Comparison of ENCODE assay signal across 11 cellular contexts in the genomic region with DNA sequence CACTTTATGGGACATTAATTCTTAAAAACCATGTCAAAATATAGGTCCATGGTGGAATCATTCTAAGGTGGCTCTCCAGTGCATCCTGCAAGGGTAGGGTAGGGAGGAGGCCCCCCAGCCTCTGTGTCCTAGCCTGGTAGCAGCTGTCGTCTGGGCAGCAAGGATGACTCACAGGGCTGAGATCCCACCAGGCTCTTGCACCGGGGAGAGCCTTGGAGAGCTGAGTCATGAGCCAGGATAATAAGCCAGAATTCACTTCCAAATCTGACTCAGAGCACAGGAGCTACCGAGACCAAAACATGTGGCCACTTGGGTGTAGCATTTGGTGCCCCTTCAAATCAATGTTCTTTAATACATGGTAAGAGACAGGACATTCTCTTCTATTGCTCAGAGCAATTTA.
DNase-seq lines count a peak whose midpoint lies in the region; ATAC-seq and TF ChIP-seq lines count a peak whose summit lies in the region.
"Had no signal": no experiment of that assay in that cellular context is flagged by ENCODE, and none has a peak within 500 bp of the region (broad histone marks: within the 10 kb centered on the region; RNA-seq: fewer than 3 reads in every experiment).

No MANE protein-coding gene starts in this region.

- H3K36me3 Mint-ChIP-seq in activated T-cell treated with anti-CD3 and anti-CD28 coated beads, Interleukin-2, amount 50 U/mL, for 72 hours (ENCODE audit: insufficient read depth in 2 of 2): no peaks in the 10 kb centered on the region
- H3K36me3 Mint-ChIP-seq: CD8-positive, alpha-beta memory T cell had no signal

- H3K27me3 Mint-ChIP-seq in activated T-cell treated with anti-CD3 and anti-CD28 coated beads, Interleukin-2, amount 50 U/mL, for 72 hours (ENCODE audit: low read depth): no peaks in the 10 kb centered on the region
- H3K27me3 Mint-ChIP-seq: CD8-positive, alpha-beta memory T cell had no signal

- no peak overlapping the region for H3K4me3 ChIP-seq in AG10803 (ENCODE audit: low read length)
- H3K4me3 ChIP-seq: skin epidermis had no signal

- no peak for TF ChIP-seq CTCF in AG10803 (conservative IDR thresholded peaks at IDR 0.05; ENCODE audit: low read length)

- H3K9me3 Mint-ChIP-seq in activated T-cell treated with anti-CD3 and anti-CD28 coated beads, Interleukin-2, amount 50 U/mL, for 72 hours: peaks cover 0 to 4% of the 10 kb centered on the region in 2 donors

- no peaks in the 10 kb centered on the region for H3K4me1 Mint-ChIP-seq in activated T-cell treated with anti-CD3 and anti-CD28 coated beads, Interleukin-2, amount 50 U/mL, for 72 hours (ENCODE audit: low read depth)
- H3K4me1 Mint-ChIP-seq: CD8-positive, alpha-beta memory T cell had no signal

- no peak overlapping the region for H3K4me3 Mint-ChIP-seq in activated T-cell treated with anti-CD3 and anti-CD28 coated beads, Interleukin-2, amount 50 U/mL, for 72 hours
- H3K4me3 Mint-ChIP-seq: CD8-positive, alpha-beta memory T cell had no signal

- H3K27ac Mint-ChIP-seq in activated T-cell treated with anti-CD3 and anti-CD28 coated beads, Interleukin-2, amount 50 U/mL, for 72 hours: no peak overlapping the region
- H3K27ac Mint-ChIP-seq: CD8-positive, alpha-beta memory T cell had no signal

- peak; percentile 85 for DNase-seq in AG10803 (ENCODE audit: low read depth)
- peak; percentile 46 for DNase-seq in RPMI7951 (ENCODE audit: low read depth)
- DNase-seq in fibroblast of the conjunctiva (ENCODE audit: low read depth): peak; percentile 78
- DNase-seq in occipital lobe (lab: John Stamatoyannopoulos, UW): peak; percentile 65
- no peak for DNase-seq in dermis blood vessel endothelial cell
- DNase-seq in activated T-cell treated with anti-CD3 and anti-CD28 coated beads, Interleukin-2, amount 50 U/mL, for 72 hours: no peak
- DNase-seq: CD8-positive, alpha-beta memory T cell; NCI-H1092 had no signal

- ATAC-seq in HG03565 (IDR thresholded peaks at IDR 0.05; ENCODE audit: unreplicated experiment): no peak
- no peak for ATAC-seq in GM19328 (IDR thresholded peaks at IDR 0.05; ENCODE audit: unreplicated experiment)
- no peak for ATAC-seq in activated T-cell treated with anti-CD3 and anti-CD28 coated beads, Interleukin-2, amount 50 U/mL, for 72 hours (replicated peaks in 1 of 2)

Comparison
In these comparisons a context has a peak if more than half of its experiments do, and no peak if none do; other contexts are left out.
1. DNase-seq: peak in AG10803 (single experiment), RPMI7951 (single experiment), fibroblast of the conjunctiva (single experiment) and occipital lobe (single experiment); none in dermis blood vessel endothelial cell (single experiment) and activated T-cell treated with anti-CD3 and anti-CD28 coated beads, Interleukin-2, amount 50 U/mL, for 72 hours (0 of 2).